Comparison of ENCODE assay signal across 8 cellular contexts in genomic region chr1:109090100-109090414, GRCh38. TPM values are rescaled to one million over a fixed set of nuclear protein-coding genes. Genes with fewer than 3 reads are reported as not detected.
A peak's percentile ranks its signal among the peaks of the same experiment; 100 is the strongest.
DNase-seq lines count a peak whose midpoint lies in the region; TF ChIP-seq lines count a peak whose summit lies in the region.
"Not testable (repeated sequence)": the region's sequence is repeated elsewhere in the genome, so short reads cannot be mapped to it uniquely, and the experiment has no call there.

No MANE protein-coding gene starts in this region.

- not testable (repeated sequence) for H3K27me3 Mint-ChIP-seq in activated naive CD8-positive, alpha-beta T cell treated with anti-CD3 and anti-CD28 coated beads for 36 hours; endodermal cell (ENCODE audit: insufficient read depth); neural crest cell (ENCODE audit: low read depth)

- peak overlapping the region; percentile 74; the same call in 1 of the 2 replicates for H3K9ac ChIP-seq in HUES64 (ENCODE audit: low read depth, low read length)
- peak overlapping the region; percentile 93 for H3K9ac ChIP-seq in SK-N-MC (ENCODE audit: insufficient read length)
- H3K9ac ChIP-seq in endodermal cell (ENCODE audit: extremely low read depth, low read length, poor library complexity, severe bottlenecking), result peak overlapping the region; percentile 76
- H3K9ac ChIP-seq in iPS-20b (ENCODE audit: low read depth, low read length), result peak overlapping the region; percentile 90; the same call in 1 of the 2 replicates

- H3K27ac ChIP-seq in C4-2B (peak overlapping the region; percentile 78), HUES64 (ENCODE audit: low read depth, low read length) (peak overlapping the region; percentile 79), SK-N-MC (peak overlapping the region; percentile 70), endodermal cell (ENCODE audit: low read depth, low read length) (peak overlapping the region; percentile 59), substantia nigra (ENCODE audit: low read depth, low read length, poor library complexity, severe bottlenecking) (peak overlapping the region; percentile 97)
- not testable (repeated sequence) for H3K27ac ChIP-seq in iPS-20b (ENCODE audit: low read length)

- not testable (repeated sequence) for TF ChIP-seq CTCF in C4-2B (conservative IDR thresholded peaks at IDR 0.05); endodermal cell (conservative IDR thresholded peaks at IDR 0.05); neural crest cell (conservative IDR thresholded peaks at IDR 0.05)

- peaks cover 28% of the 10 kb centered on the region for H3K36me3 Mint-ChIP-seq in activated naive CD8-positive, alpha-beta T cell treated with anti-CD3 and anti-CD28 coated beads for 36 hours
- peaks cover 20% of the 10 kb centered on the region for H3K36me3 Mint-ChIP-seq in endodermal cell (ENCODE audit: low read depth)
- H3K36me3 Mint-ChIP-seq in neural crest cell (ENCODE audit: low read depth), result not testable (repeated sequence)

- H3K27me3 ChIP-seq in HUES64 (ENCODE audit: insufficient read depth, low read length); endodermal cell (ENCODE audit: control insufficient read depth, insufficient read depth, low read length, poor library complexity, severe bottlenecking); iPS-20b (ENCODE audit: insufficient read depth, low read length): not testable (repeated sequence)

- WGBS in HUES64, result 72% methylated on average over 21 of the region's 21 CpGs
- WGBS in endodermal cell (ENCODE audit: insufficient coverage in 1 of 2, insufficient read length in 1 of 2), 2 experiments, result 76 to 77% methylated on average over 20 to 21 of the region's 21 CpGs

- H3K4me1 Mint-ChIP-seq in activated naive CD8-positive, alpha-beta T cell treated with anti-CD3 and anti-CD28 coated beads for 36 hours, result peaks cover 28% of the 10 kb centered on the region
- not testable (repeated sequence) for H3K4me1 Mint-ChIP-seq in endodermal cell
- peaks cover 40% of the 10 kb centered on the region for H3K4me1 Mint-ChIP-seq in neural crest cell

- peak overlapping the region; percentile 89 for H3K4me3 Mint-ChIP-seq in activated naive CD8-positive, alpha-beta T cell treated with anti-CD3 and anti-CD28 coated beads for 36 hours
- H3K4me3 Mint-ChIP-seq in endodermal cell (peak overlapping the region; percentile 89), neural crest cell (peak overlapping the region; percentile 93)

- not testable (repeated sequence) for H3K9me3 Mint-ChIP-seq in activated naive CD8-positive, alpha-beta T cell treated with anti-CD3 and anti-CD28 coated beads for 36 hours; neural crest cell
- peaks cover 13% of the 10 kb centered on the region for H3K9me3 Mint-ChIP-seq in endodermal cell

- H3K4me1 ChIP-seq in HUES64 (ENCODE audit: insufficient read depth, low read length); endodermal cell (ENCODE audit: control insufficient read depth, insufficient read depth, low read length); iPS-20b (ENCODE audit: insufficient read depth, low read length): not testable (repeated sequence)

- H3K4me3 ChIP-seq in HUES64 (ENCODE audit: low read length) (peak overlapping the region; percentile 81), SK-N-MC (peak overlapping the region; percentile 98), endodermal cell (ENCODE audit: low read length) (peak overlapping the region; percentile 93), iPS-20b (ENCODE audit: low read length) (peak overlapping the region; percentile 91)

- H3K36me3 ChIP-seq in HUES64 (ENCODE audit: insufficient read depth, low read length); endodermal cell (ENCODE audit: control insufficient read depth, insufficient read depth, low read length): not testable (repeated sequence)
- H3K36me3 ChIP-seq in SK-N-MC (ENCODE audit: insufficient read depth, low read length) (peaks cover 19% of the 10 kb centered on the region), iPS-20b (ENCODE audit: insufficient read depth, low read depth, low read length) (peaks cover 14% of the 10 kb centered on the region)

- not testable (repeated sequence) for H3K9me3 ChIP-seq in HUES64 (ENCODE audit: insufficient read depth, low read depth, low read length); SK-N-MC (ENCODE audit: low read depth, low read length); endodermal cell (ENCODE audit: control insufficient read depth, low read length); iPS-20b (ENCODE audit: insufficient read depth, low read depth, low read length)

- DNase-seq in SK-N-MC (ENCODE audit: low read depth, low spot score); activated naive CD8-positive, alpha-beta T cell treated with anti-CD3 and anti-CD28 coated beads for 36 hours; endodermal cell; neural crest cell (ENCODE audit: low read depth, low spot score): not testable (repeated sequence)
- DNase-seq in substantia nigra (lab: John Stamatoyannopoulos, UW), result peak in 9 of 49 donors; percentile 36 to 69 (median 52)

- H3K27ac Mint-ChIP-seq in activated naive CD8-positive, alpha-beta T cell treated with anti-CD3 and anti-CD28 coated beads for 36 hours, result peak overlapping the region; percentile 85
- peak overlapping the region; percentile 95 for H3K27ac Mint-ChIP-seq in endodermal cell
- H3K27ac Mint-ChIP-seq in neural crest cell (ENCODE audit: unreplicated experiment), result peak overlapping the region; percentile 96

RNA-seq across cellular contexts. Expression of gene TMEM167B, which starts 0.5 kb away (rescaled TPM):
- polyA plus RNA-seq in HUES64 (2013, experiment 1 of 2), result 9.1 TPM
- 12.7 TPM for polyA plus RNA-seq in HUES64 (2013, experiment 2 of 2)
- 10 to 100 TPM; 26.2 to 26.5 TPM for total RNA-seq in activated naive CD8-positive, alpha-beta T cell treated with anti-CD3 and anti-CD28 coated beads for 36 hours
- total RNA-seq in endodermal cell (10 to 100 TPM; 14.6 to 23.0 TPM), neural crest cell (26.1 and 28.4 TPM in 2 replicates)
- polyA plus RNA-seq in endodermal cell (2013, experiment 1 of 2), result 19.6 TPM
- 17.1 TPM for polyA plus RNA-seq in endodermal cell (2013, experiment 2 of 2)

RNA-seq across cellular contexts. Expression of gene TAF13, which starts 14.3 kb away (rescaled TPM):
- polyA plus RNA-seq in HUES64 (2013, experiment 1 of 2), result 35.7 TPM
- 37.2 TPM for polyA plus RNA-seq in HUES64 (2013, experiment 2 of 2)
- total RNA-seq in activated naive CD8-positive, alpha-beta T cell treated with anti-CD3 and anti-CD28 coated beads for 36 hours, result 10 to 100 TPM; 32.3 to 34.2 TPM
- total RNA-seq in endodermal cell, result 10 to 100 TPM; 39.2 to 48.6 TPM
- polyA plus RNA-seq in endodermal cell (2013, experiment 1 of 2), result 35.5 TPM
- polyA plus RNA-seq in endodermal cell (2013, experiment 2 of 2), result 37.9 TPM
- total RNA-seq in neural crest cell, result 22.4 and 24.9 TPM in 2 replicates

RNA-seq across cellular contexts. Expression of gene ELAPOR1, which starts 23.9 kb away (rescaled TPM):
- 0.35 TPM for polyA plus RNA-seq in HUES64 (2013, experiment 1 of 2)
- 0.57 TPM for polyA plus RNA-seq in HUES64 (2013, experiment 2 of 2)
- 1 to 10 TPM; 6.8 to 7.7 TPM for total RNA-seq in activated naive CD8-positive, alpha-beta T cell treated with anti-CD3 and anti-CD28 coated beads for 36 hours
- total RNA-seq in endodermal cell (under 1 TPM; 0.48 to 0.89 TPM), neural crest cell (0.64 and 0.70 TPM in 2 replicates)
- polyA plus RNA-seq in endodermal cell (2013, experiment 1 of 2), result 2.2 TPM
- polyA plus RNA-seq in endodermal cell (2013, experiment 2 of 2), result 2.1 TPM

RNA-seq across cellular contexts. Expression of gene WDR47, which starts 48.2 kb away (rescaled TPM):
- 3.2 TPM for polyA plus RNA-seq in HUES64 (2013, experiment 1 of 2)
- 2.7 TPM for polyA plus RNA-seq in HUES64 (2013, experiment 2 of 2)
- 1 to 10 TPM; 6.1 to 7.3 TPM for total RNA-seq in activated naive CD8-positive, alpha-beta T cell treated with anti-CD3 and anti-CD28 coated beads for 36 hours
- total RNA-seq in endodermal cell, result 1 to 10 TPM; 7.5 to 9.2 TPM
- polyA plus RNA-seq in endodermal cell (2013, experiment 1 of 2), result 13.4 TPM
- polyA plus RNA-seq in endodermal cell (2013, experiment 2 of 2), result 13.4 TPM
- total RNA-seq in neural crest cell, result 18.0 and 19.0 TPM in 2 replicates
